ENCODE assay signal across 1 cellular context in the genomic region with DNA sequence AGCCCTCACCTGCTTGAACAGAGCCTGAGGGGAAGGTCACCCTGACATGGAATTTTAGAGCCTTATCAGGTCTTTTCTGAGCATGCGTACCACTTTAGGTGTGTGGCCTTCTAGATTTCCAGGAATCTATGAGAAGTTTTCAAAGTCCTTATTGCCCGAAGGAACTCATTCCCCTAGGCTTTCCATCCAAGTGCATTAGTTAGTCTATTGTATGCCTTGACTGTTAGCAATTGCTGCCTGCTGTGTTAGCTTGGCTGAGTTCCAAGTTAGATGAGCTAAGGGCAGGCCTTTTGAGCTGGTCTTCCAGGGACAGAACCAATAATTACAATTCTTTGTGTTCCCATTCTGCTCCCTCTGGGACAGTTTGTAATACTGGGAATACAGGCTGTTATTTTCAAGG.
TF ChIP-seq lines count a peak whose summit lies in the region.

No MANE protein-coding gene starts in this region.

TF ChIP-seq in SK-N-SH treated with all-trans-retinoic acid at 6 μM for 48 hours, 23 proteins besides CTCF, POLR2A, EP300 and RAD21 (continued from another document):
- TF ChIP-seq, protein P1, sequence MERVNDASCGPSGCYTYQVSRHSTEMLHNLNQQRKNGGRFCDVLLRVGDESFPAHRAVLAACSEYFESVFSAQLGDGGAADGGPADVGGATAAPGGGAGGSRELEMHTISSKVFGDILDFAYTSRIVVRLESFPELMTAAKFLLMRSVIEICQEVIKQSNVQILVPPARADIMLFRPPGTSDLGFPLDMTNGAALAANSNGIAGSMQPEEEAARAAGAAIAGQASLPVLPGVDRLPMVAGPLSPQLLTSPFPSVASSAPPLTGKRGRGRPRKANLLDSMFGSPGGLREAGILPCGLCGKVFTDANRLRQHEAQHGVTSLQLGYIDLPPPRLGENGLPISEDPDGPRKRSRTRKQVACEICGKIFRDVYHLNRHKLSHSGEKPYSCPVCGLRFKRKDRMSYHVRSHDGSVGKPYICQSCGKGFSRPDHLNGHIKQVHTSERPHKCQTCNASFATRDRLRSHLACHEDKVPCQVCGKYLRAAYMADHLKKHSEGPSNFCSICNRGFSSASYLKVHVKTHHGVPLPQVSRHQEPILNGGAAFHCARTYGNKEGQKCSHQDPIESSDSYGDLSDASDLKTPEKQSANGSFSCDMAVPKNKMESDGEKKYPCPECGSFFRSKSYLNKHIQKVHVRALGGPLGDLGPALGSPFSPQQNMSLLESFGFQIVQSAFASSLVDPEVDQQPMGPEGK (CRISPR knock-in tag; IDR thresholded peaks at IDR 0.05; ENCODE audit: borderline replicate concordance) = no peak
- TF ChIP-seq ZC3H10 (CRISPR knock-in tag; IDR thresholded peaks at IDR 0.05) = no peak
- TF ChIP-seq, protein P2, sequence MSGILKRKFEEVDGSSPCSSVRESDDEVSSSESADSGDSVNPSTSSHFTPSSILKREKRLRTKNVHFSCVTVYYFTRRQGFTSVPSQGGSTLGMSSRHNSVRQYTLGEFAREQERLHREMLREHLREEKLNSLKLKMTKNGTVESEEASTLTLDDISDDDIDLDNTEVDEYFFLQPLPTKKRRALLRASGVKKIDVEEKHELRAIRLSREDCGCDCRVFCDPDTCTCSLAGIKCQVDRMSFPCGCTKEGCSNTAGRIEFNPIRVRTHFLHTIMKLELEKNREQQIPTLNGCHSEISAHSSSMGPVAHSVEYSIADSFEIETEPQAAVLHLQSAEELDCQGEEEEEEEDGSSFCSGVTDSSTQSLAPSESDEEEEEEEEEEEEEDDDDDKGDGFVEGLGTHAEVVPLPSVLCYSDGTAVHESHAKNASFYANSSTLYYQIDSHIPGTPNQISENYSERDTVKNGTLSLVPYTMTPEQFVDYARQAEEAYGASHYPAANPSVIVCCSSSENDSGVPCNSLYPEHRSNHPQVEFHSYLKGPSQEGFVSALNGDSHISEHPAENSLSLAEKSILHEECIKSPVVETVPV (CRISPR knock-in tag; IDR thresholded peaks at IDR 0.05) = no peak
TF ChIP-seq in SK-N-SH treated with all-trans-retinoic acid at 6 μM for 48 hours: peak in this region for 0.
